ENCODE assay signal across 1 cellular context in the genomic region with DNA sequence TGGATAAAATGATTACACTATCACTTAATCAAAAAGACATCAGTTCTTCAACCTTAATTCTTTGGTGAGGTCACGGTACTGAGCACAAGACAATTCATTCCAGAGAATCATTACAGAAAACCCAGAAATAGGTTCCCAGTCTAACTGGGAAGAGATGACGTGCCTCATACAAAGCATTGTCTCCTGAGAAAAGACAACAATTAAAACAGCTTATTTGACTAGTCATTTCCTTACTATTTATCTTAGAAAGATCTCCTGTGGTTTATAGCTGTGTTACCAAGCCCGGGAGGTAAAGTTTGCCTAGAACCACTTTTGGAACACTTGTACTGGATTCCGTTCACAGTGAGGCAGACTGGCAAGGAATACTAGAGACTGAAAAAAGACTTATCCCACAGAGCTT.
TF ChIP-seq lines count a peak whose summit lies in the region.

No MANE protein-coding gene starts in this region.

TF ChIP-seq in endothelial cell of umbilical vein, 7 proteins besides CTCF, POLR2A, EP300 and RAD21:
- peak; percentile 83 for TF ChIP-seq JUN (IDR thresholded peaks at IDR 0.05; ENCODE audit: borderline replicate concordance, insufficient read depth, insufficient read length, low read depth)
- TF ChIP-seq EZH2 (IDR thresholded peaks at IDR 0.05; ENCODE audit: borderline replicate concordance, low read depth, low read length, severe bottlenecking): no peak
- peak; percentile 62 for TF ChIP-seq FOS (IDR thresholded peaks at IDR 0.05; ENCODE audit: borderline replicate concordance, insufficient read depth, low read length)
- TF ChIP-seq POLR2AphosphoS5 (IDR thresholded peaks at IDR 0.05; ENCODE audit: insufficient read depth, low read depth, low read length): peak; percentile 41
- peak; percentile 96 for TF ChIP-seq GATA2 (IDR thresholded peaks at IDR 0.05; ENCODE audit: insufficient read depth, insufficient read length, low read depth, low read length)
TF ChIP-seq in endothelial cell of umbilical vein: peak in this region for 4.
